8 cellular contexts compared by ENCODE assay signal in genomic region chr19:10566658-10567410, GRCh38. TPM values are rescaled to one million over a fixed set of nuclear protein-coding genes. Genes with fewer than 3 reads are reported as not detected.
DNase-seq lines count a peak whose midpoint lies in the region; ATAC-seq and TF ChIP-seq lines count a peak whose summit lies in the region.

No MANE protein-coding gene starts in this region.

- no peak for TF ChIP-seq CTCF in HFFc6 (IDR thresholded peaks at IDR 0.05)

- H3K4me3 ChIP-seq in BLaER1 (peak overlapping the region; percentile 91), skeletal muscle cell (ENCODE audit: low read depth, low read length) (peak overlapping the region; percentile 95)

- POLR2A ChIA-PET in activated CD4-positive, alpha-beta T cell treated with anti-CD3 and anti-CD28 coated beads for 36 hours (lab: Charles Lee) = interaction anchor here (0.6 kb wide), 3 partner anchors 86 to 262 kb away, joined by 3 to 4 read pairs (median 4); no protein-coding TSS in a partner anchor

- peak; percentile 17 for ATAC-seq in activated CD4-positive, alpha-beta T cell treated with anti-CD3 and anti-CD28 coated beads for 36 hours
- ATAC-seq in HG02973 (IDR thresholded peaks at IDR 0.05; ENCODE audit: unreplicated experiment) (no peak), HG03095 (IDR thresholded peaks at IDR 0.05; ENCODE audit: unreplicated experiment) (no peak)

- H3K4me1 ChIP-seq in BLaER1 = peaks cover 69% of the 10 kb centered on the region

- 0 out of 2 replicates have a peak, but pooled peaks cover 4% of the 10 kb centered on the region for H3K36me3 Mint-ChIP-seq in HFFc6 (ENCODE audit: low read depth)
- H3K36me3 Mint-ChIP-seq in activated CD4-positive, alpha-beta T cell treated with anti-CD3 and anti-CD28 coated beads for 36 hours (ENCODE audit: low read depth) = peaks cover 29% of the 10 kb centered on the region

- H3K9me3 ChIP-seq in BLaER1 = no peaks in the 10 kb centered on the region

- no peak for DNase-seq in HFFc6
- DNase-seq in activated CD4-positive, alpha-beta T cell treated with anti-CD3 and anti-CD28 coated beads for 36 hours = peak; percentile 83
- no peak for DNase-seq in epithelial cell of prostate (ENCODE audit: low read depth, low spot score)
- no peak for DNase-seq in skeletal muscle cell (ENCODE audit: low read depth)
- no peak for DNase-seq in ecto neural progenitor cell (ENCODE audit: low spot score)

- H3K27ac ChIP-seq in BLaER1 (peak overlapping the region; percentile 97), epithelial cell of prostate (peak overlapping the region; percentile 56)

- H3K36me3 ChIP-seq in BLaER1 = peaks cover 35% of the 10 kb centered on the region

- no peaks in the 10 kb centered on the region for H3K27me3 ChIP-seq in BLaER1

- peak overlapping the region; percentile 94 for H3K9ac ChIP-seq in BLaER1

- CTCF ChIA-PET in activated CD4-positive, alpha-beta T cell treated with anti-CD3 and anti-CD28 coated beads for 36 hours (lab: Charles Lee) = interaction anchor here (0.7 to 2.2 kb wide), 15 partner anchors 11 to 306 kb away, joined by 3 to 10 read pairs (median 3); partner anchors contain the start of genes S1PR5 and TMED1

- 0 out of 2 replicates have a peak, but pooled peaks cover 4% of the 10 kb centered on the region for H4K20me1 ChIP-seq in BLaER1

- peak overlapping the region; percentile 99 for H3K4me2 ChIP-seq in BLaER1

- H3K27ac Mint-ChIP-seq in HFFc6 = peak overlapping the region; percentile 87
- H3K27ac Mint-ChIP-seq in activated CD4-positive, alpha-beta T cell treated with anti-CD3 and anti-CD28 coated beads for 36 hours = peak overlapping the region; percentile 94

- no peaks in the 10 kb centered on the region for H3K9me3 Mint-ChIP-seq in HFFc6
- H3K9me3 Mint-ChIP-seq in activated CD4-positive, alpha-beta T cell treated with anti-CD3 and anti-CD28 coated beads for 36 hours (ENCODE audit: low read depth) = no peaks in the 10 kb centered on the region

- H3K4me1 Mint-ChIP-seq in HFFc6 (ENCODE audit: low read depth) = peaks cover 40% of the 10 kb centered on the region
- H3K4me1 Mint-ChIP-seq in activated CD4-positive, alpha-beta T cell treated with anti-CD3 and anti-CD28 coated beads for 36 hours = peaks cover 34% of the 10 kb centered on the region

- peak overlapping the region; percentile 92 for H3K4me3 Mint-ChIP-seq in HFFc6
- H3K4me3 Mint-ChIP-seq in activated CD4-positive, alpha-beta T cell treated with anti-CD3 and anti-CD28 coated beads for 36 hours = peak overlapping the region; percentile 98

- intact Hi-C loops in activated CD4-positive, alpha-beta T cell treated with anti-CD3 and anti-CD28 coated beads for 36 hours (cut with DNase I, micrococcal nuclease) = loop anchor here (1.0 to 5.0 kb wide), 17 partner anchors 24 to 525 kb away; partner anchors contain the start of genes ATG4D (in 2 of the 2), CDC37 (in 1 of the 2), ICAM5 (in 1 of the 2) and MRPL4 (in 1 of the 2)

- peaks cover 5% of the 10 kb centered on the region; the same call in 1 of the 2 replicates for H3K27me3 Mint-ChIP-seq in HFFc6 (ENCODE audit: insufficient read depth)
- H3K27me3 Mint-ChIP-seq in activated CD4-positive, alpha-beta T cell treated with anti-CD3 and anti-CD28 coated beads for 36 hours = no peaks in the 10 kb centered on the region

RNA-seq across cellular contexts. Expression of gene KRI1, which starts 1.0 kb away (rescaled TPM):
- total RNA-seq in HFFc6 (2021; fragmentation: NEBNext Ultra II Directional; extraction: Animal tissue kit (Norgen Biotek cat#: 25700)) = 10 to 100 TPM; 12.8 to 20.2 (median 17.5) TPM
- total RNA-seq in activated CD4-positive, alpha-beta T cell treated with anti-CD3 and anti-CD28 coated beads for 36 hours = 10 to 100 TPM; 62.5 to 67.1 TPM

RNA-seq across cellular contexts. Expression of gene CDKN2D, which starts 1.9 kb away (rescaled TPM):
- total RNA-seq in HFFc6 (2021; fragmentation: NEBNext Ultra II Directional; extraction: Animal tissue kit (Norgen Biotek cat#: 25700)) = 10 to 100 TPM in 5 of 6 experiments, 1 to 10 TPM in 1; 8.0 to 14.7 (median 13.2) TPM
- 10 to 100 TPM; 39.2 to 50.3 TPM for total RNA-seq in activated CD4-positive, alpha-beta T cell treated with anti-CD3 and anti-CD28 coated beads for 36 hours

RNA-seq across cellular contexts. Expression of gene AP1M2, which starts 20.3 kb away (rescaled TPM):
- total RNA-seq in HFFc6 (2021; fragmentation: NEBNext Ultra II Directional; extraction: Animal tissue kit (Norgen Biotek cat#: 25700)) = 1 to 10 TPM in 1 of 6 experiments, under 1 TPM in 2, not detected in 3; 0.12 to 1.3 (median 0.59) TPM
- total RNA-seq in activated CD4-positive, alpha-beta T cell treated with anti-CD3 and anti-CD28 coated beads for 36 hours = not detected

RNA-seq across cellular contexts. Expression of gene ATG4D, which starts 23.1 kb away (rescaled TPM):
- 10 to 100 TPM; 19.4 to 24.5 (median 22.5) TPM for total RNA-seq in HFFc6 (2021; fragmentation: NEBNext Ultra II Directional; extraction: Animal tissue kit (Norgen Biotek cat#: 25700))
- total RNA-seq in activated CD4-positive, alpha-beta T cell treated with anti-CD3 and anti-CD28 coated beads for 36 hours = 10 to 100 TPM; 18.9 to 19.3 TPM

RNA-seq across cellular contexts. Expression of gene S1PR5, which starts 49.6 kb away (rescaled TPM):
- total RNA-seq in HFFc6 (2021; fragmentation: NEBNext Ultra II Directional; extraction: Animal tissue kit (Norgen Biotek cat#: 25700)) = 1 to 10 TPM; 1.9 to 2.6 (median 2.4) TPM
- under 1 TPM; 0.07 to 0.11 TPM for total RNA-seq in activated CD4-positive, alpha-beta T cell treated with anti-CD3 and anti-CD28 coated beads for 36 hours
